7 cellular contexts compared by ENCODE assay signal in genomic region chr11:45771194-45771941, GRCh38. TPM values are rescaled to one million over a fixed set of nuclear protein-coding genes. Genes with fewer than 3 reads are reported as not detected.
A peak's percentile ranks its signal among the peaks of the same experiment; 100 is the strongest.
DNase-seq lines count a peak whose midpoint lies in the region; ATAC-seq, FAIRE-seq and TF ChIP-seq lines count a peak whose summit lies in the region.

No MANE protein-coding gene starts in this region.

- peak; percentile 39 for DNase-seq in GM12892 (ENCODE audit: insufficient read length)
- DNase-seq in NCI-H146 treated with DMSO at 0.1 percent for 48 hours (lab: John Stamatoyannopoulos, UW; ENCODE audit: unreplicated experiment), result peak; percentile 43
- DNase-seq in cardiac fibroblast (ENCODE audit: low read depth in 2 of 2), result peak; percentile 54 to 60
- peak; percentile 72 for DNase-seq in islet precursor cell
- peak; percentile 69 for DNase-seq in stimulated activated CD4-positive, alpha-beta T cell treated with anti-CD3 and anti-CD28 coated beads, Interleukin-12 subunit alpha, Interleukin-12 subunit beta, amount 100 ng/mL, for 4 hours

- TF ChIP-seq POLR2A in GM12892 (IDR thresholded peaks at IDR 0.05; ENCODE audit: low read depth, low read length), result no peak

- peak; percentile 74 for TF ChIP-seq CTCF in VCaP (conservative IDR thresholded peaks at IDR 0.05)
- peak; percentile 87 for TF ChIP-seq CTCF in cardiac fibroblast (IDR thresholded peaks at IDR 0.05; ENCODE audit: low read depth, low read length)

- no peak for FAIRE-seq in GM12892 (lab: Jason Lieb, UNC)

- peak; percentile 50 for ATAC-seq in HG02759 (IDR thresholded peaks at IDR 0.05; ENCODE audit: unreplicated experiment)

- peak overlapping the region; percentile 14; the same call in 1 of the 2 replicates for H3K27ac ChIP-seq in VCaP

- H3K4me3 ChIP-seq in cardiac fibroblast (replicated peaks in 1 of 2; ENCODE audit: low read depth in 2 of 2, low read length in 2 of 2), result peak overlapping the region; percentile 42 to 55

RNA-seq across cellular contexts. Expression of gene SLC35C1, which starts 33.6 kb away (rescaled TPM):
- polyA plus RNA-seq in GM12892 (2012; ENCODE audit: missing spikeins), result 1.8 TPM

Comparison
In these comparisons a context has a peak if more than half of its experiments do, and no peak if none do; other contexts are left out.
1. Peak in every context shown above with its lines: DNase-seq, ATAC-seq, H3K4me3 ChIP-seq and H3K27ac ChIP-seq.